In genomic region chr6:167949121-167949684, GRCh38 we compare ENCODE assay signal across 28 cellular contexts. TPM values are rescaled to one million over a fixed set of nuclear protein-coding genes. Genes with fewer than 3 reads are reported as not detected.
DNase-seq lines count a peak whose midpoint lies in the region; ATAC-seq, FAIRE-seq and TF ChIP-seq lines count a peak whose summit lies in the region.
"Had no signal": no experiment of that assay in that cellular context is flagged by ENCODE, and none has a peak within 500 bp of the region (broad histone marks: within the 10 kb centered on the region; RNA-seq: fewer than 3 reads in every experiment).

No MANE protein-coding gene starts in this region.

- H3K79me2 ChIP-seq in SK-N-SH (ENCODE audit: insufficient read depth) (no peaks in the 10 kb centered on the region), astrocyte (ENCODE audit: insufficient read depth, low read length) (no peaks in the 10 kb centered on the region), smooth muscle cell (ENCODE audit: low read depth) (peaks cover 17% of the 10 kb centered on the region)

- H3K4me3 ChIP-seq in SK-N-SH (ENCODE audit: low read depth in 2 of 2, low read length in 1 of 2), result no peak overlapping the region
- no peak overlapping the region for H3K4me3 ChIP-seq in astrocyte (ENCODE audit: insufficient read depth, low read depth, low read length)
- no peak overlapping the region for H3K4me3 ChIP-seq in smooth muscle cell
- H3K4me3 ChIP-seq: BLaER1 treated with 17β-estradiol and CSF1 and Interleukin-3, amounts not matched to agents 10 nM and 100 nM; Peyer's patch; SJCRH30 had no signal

- H3K4me1 Mint-ChIP-seq in astrocyte (ENCODE audit: low read depth, unreplicated experiment), result peaks cover 30% of the 10 kb centered on the region
- peaks cover 9% of the 10 kb centered on the region for H3K4me1 Mint-ChIP-seq in mesothelial cell of epicardium
- H3K4me1 Mint-ChIP-seq in activated T-helper 17 cell treated with anti-CD3 and anti-CD28 coated beads, Interleukin-2, amount 50 U/mL, for 72 hours, result peaks cover under 1% of the 10 kb centered on the region
- H3K4me1 Mint-ChIP-seq: CD4-positive, alpha-beta memory T cell had no signal

- WGBS in SK-N-SH (ENCODE audit: low lambda C conversion rate), result 78% methylated on average over 7 of the region's 7 CpGs
- WGBS in smooth muscle cell (ENCODE audit: low lambda C conversion rate), result 40% methylated on average over 7 of the region's 7 CpGs

- TF ChIP-seq RAD21 in SK-N-SH (IDR thresholded peaks at IDR 0.05; ENCODE audit: low read length), result no peak

- CTCF ChIA-PET in SK-N-SH (lab: Yijun Ruan, JAX), result interaction anchor here (0.9 to 1.3 kb wide), 3 partner anchors 11 to 598 kb away, joined by 3 to 4 read pairs (median 3); no protein-coding TSS in a partner anchor

- H3K4me3 Mint-ChIP-seq in astrocyte (ENCODE audit: unreplicated experiment) (no peak overlapping the region), mesothelial cell of epicardium (no peak overlapping the region)
- no peak overlapping the region for H3K4me3 Mint-ChIP-seq in activated T-helper 17 cell treated with anti-CD3 and anti-CD28 coated beads, Interleukin-2, amount 50 U/mL, for 72 hours
- H3K4me3 Mint-ChIP-seq: CD4-positive, alpha-beta memory T cell had no signal

- H2AFZ ChIP-seq in SK-N-SH (ENCODE audit: low read depth) (no peak overlapping the region), astrocyte (ENCODE audit: low read depth, low read length) (no peak overlapping the region), smooth muscle cell (ENCODE audit: low read depth) (no peak overlapping the region)

- no peak overlapping the region for H3K9ac ChIP-seq in SK-N-SH
- H3K9ac ChIP-seq in astrocyte (ENCODE audit: low read length), result no peak overlapping the region
- H3K9ac ChIP-seq in smooth muscle cell (ENCODE audit: low read depth), result no peak overlapping the region
- H3K9ac ChIP-seq: BLaER1 treated with 17β-estradiol and CSF1 and Interleukin-3, amounts not matched to agents 10 nM and 100 nM had no signal

- peak overlapping the region in 1 of 2 experiments; percentile 28; a peak in 1 of 4 replicates for H3K27ac ChIP-seq in SK-N-SH (ENCODE audit: low read depth in 2 of 2, low read length in 1 of 2)
- H3K27ac ChIP-seq in astrocyte (ENCODE audit: low read depth, low read length), result no peak overlapping the region
- peak overlapping the region; percentile 71 for H3K27ac ChIP-seq in smooth muscle cell (ENCODE audit: low read depth)
- H3K27ac ChIP-seq: 22Rv1, Peyer's patch, SJCRH30 had no signal

- H3K9me3 Mint-ChIP-seq in astrocyte (ENCODE audit: unreplicated experiment), result no peaks in the 10 kb centered on the region
- no peaks in the 10 kb centered on the region for H3K9me3 Mint-ChIP-seq in mesothelial cell of epicardium
- no peaks in the 10 kb centered on the region for H3K9me3 Mint-ChIP-seq in activated T-helper 17 cell treated with anti-CD3 and anti-CD28 coated beads, Interleukin-2, amount 50 U/mL, for 72 hours
- H3K9me3 Mint-ChIP-seq: CD4-positive, alpha-beta memory T cell had no signal

- H3K4me1 ChIP-seq in SK-N-SH (ENCODE audit: control insufficient read depth in 1 of 2, insufficient read depth in 2 of 2, low read depth in 1 of 2, low read length in 1 of 2) (peaks cover 0 to 8% of the 10 kb centered on the region in 2 experiments; a peak in 2 of 4 replicates), astrocyte (ENCODE audit: insufficient read depth, low read length) (peaks cover 2% of the 10 kb centered on the region), smooth muscle cell (ENCODE audit: low read depth) (peaks cover 4% of the 10 kb centered on the region)
- H3K4me1 ChIP-seq: Peyer's patch, SJCRH30 had no signal

- H3K9me2 ChIP-seq in SK-N-SH, result no peaks in the 10 kb centered on the region

- H3K27me3 ChIP-seq in SK-N-SH (ENCODE audit: insufficient read depth) (no peaks in the 10 kb centered on the region), astrocyte (ENCODE audit: insufficient read depth, low read length) (no peaks in the 10 kb centered on the region), smooth muscle cell (ENCODE audit: low read depth) (no peaks in the 10 kb centered on the region)
- H3K27me3 ChIP-seq: BLaER1 treated with 17β-estradiol and CSF1 and Interleukin-3, amounts not matched to agents 10 nM and 100 nM; Peyer's patch; SJCRH30 had no signal

- H3K27ac Mint-ChIP-seq in astrocyte (ENCODE audit: unreplicated experiment) (peak overlapping the region; percentile 83), mesothelial cell of epicardium (peak overlapping the region; percentile 22)
- H3K27ac Mint-ChIP-seq in activated T-helper 17 cell treated with anti-CD3 and anti-CD28 coated beads, Interleukin-2, amount 50 U/mL, for 72 hours, result no peak overlapping the region
- H3K27ac Mint-ChIP-seq: CD4-positive, alpha-beta memory T cell had no signal

- H3K4me2 ChIP-seq in SK-N-SH (no peak overlapping the region), astrocyte (ENCODE audit: low read length) (no peak overlapping the region), smooth muscle cell (peak overlapping the region; percentile 23)
- H3K4me2 ChIP-seq: BLaER1 treated with 17β-estradiol and CSF1 and Interleukin-3, amounts not matched to agents 10 nM and 100 nM had no signal

- peaks cover 4% of the 10 kb centered on the region for H3F3A ChIP-seq in SK-N-SH (replicated peaks; ENCODE audit: insufficient read depth)
- peaks cover 11% of the 10 kb centered on the region for H3F3A ChIP-seq in smooth muscle cell (ENCODE audit: low read depth)

- TF ChIP-seq CTCF in SK-N-SH (IDR thresholded peaks at IDR 0.05), result no peak
- TF ChIP-seq CTCF in astrocyte (IDR thresholded peaks at IDR 0.05; ENCODE audit: insufficient read depth, low read depth, low read length), result no peak
- no peak for TF ChIP-seq CTCF in mesothelial cell of epicardium (IDR thresholded peaks at IDR 0.05; ENCODE audit: unreplicated experiment)
- TF ChIP-seq CTCF in smooth muscle cell (IDR thresholded peaks at IDR 0.05; ENCODE audit: borderline replicate concordance, insufficient read depth, poor library complexity, severe bottlenecking), result no peak

- H3K27me3 Mint-ChIP-seq in astrocyte (ENCODE audit: low read depth, unreplicated experiment) (no peaks in the 10 kb centered on the region), mesothelial cell of epicardium (ENCODE audit: low read depth) (no peaks in the 10 kb centered on the region)
- no peaks in the 10 kb centered on the region for H3K27me3 Mint-ChIP-seq in activated T-helper 17 cell treated with anti-CD3 and anti-CD28 coated beads, Interleukin-2, amount 50 U/mL, for 72 hours
- H3K27me3 Mint-ChIP-seq: CD4-positive, alpha-beta memory T cell had no signal

- H3K9me3 ChIP-seq in SK-N-SH, result no peaks in the 10 kb centered on the region
- H3K9me3 ChIP-seq in astrocyte (ENCODE audit: insufficient read depth, low read depth, low read length), result no peaks in the 10 kb centered on the region
- no peaks in the 10 kb centered on the region for H3K9me3 ChIP-seq in smooth muscle cell (replicated peaks; ENCODE audit: low read depth)
- H3K9me3 ChIP-seq: BLaER1 treated with 17β-estradiol and CSF1 and Interleukin-3, amounts not matched to agents 10 nM and 100 nM; Peyer's patch; SJCRH30 had no signal

- TF ChIP-seq EP300 in SK-N-SH (IDR thresholded peaks at IDR 0.05; ENCODE audit: borderline replicate concordance in 1 of 2, low read depth in 1 of 2, low read length in 1 of 2), result no peak

- DNase-seq in SK-N-SH (peak; percentile 32), astrocyte (ENCODE audit: low read depth) (peak; percentile 25), mesothelial cell of epicardium (ENCODE audit: low spot score in 2 of 2, unreplicated experiment in 2 of 2) (no peak), smooth muscle cell (lab: John Stamatoyannopoulos, UW; ENCODE audit: unreplicated experiment) (no peak), NOMO-1 treated with DMSO at 0.1 percent for 48 hours (lab: John Stamatoyannopoulos, UW; ENCODE audit: unreplicated experiment) (no peak)
- DNase-seq: ACHN; CD4-positive, alpha-beta memory T cell; DMS153; Karpas-422; MV-4-11; NCI-H1105 treated with DMSO at 0.1 percent for 48 hours; NCI-H1694; NCI-H2081; NCI-H2171; NCI-H524 treated with DMSO at 0.1 percent for 48 hours; NCI-H82; Peyer's patch; SJCRH30 had no signal

- no peak for FAIRE-seq in astrocyte (lab: Jason Lieb, UNC)
- FAIRE-seq: G401.6, H1 had no signal

- H3K36me3 Mint-ChIP-seq in astrocyte (ENCODE audit: low read depth, unreplicated experiment) (peaks cover 18% of the 10 kb centered on the region), mesothelial cell of epicardium (peaks cover 48% of the 10 kb centered on the region)
- H3K36me3 Mint-ChIP-seq in activated T-helper 17 cell treated with anti-CD3 and anti-CD28 coated beads, Interleukin-2, amount 50 U/mL, for 72 hours (ENCODE audit: low read depth), result peaks cover 96% of the 10 kb centered on the region

- POLR2A ChIA-PET in SK-N-SH (lab: Yijun Ruan, JAX), result no interaction called here

- H4K20me1 ChIP-seq in SK-N-SH (ENCODE audit: insufficient read depth), result no peaks in the 10 kb centered on the region
- no peaks in the 10 kb centered on the region for H4K20me1 ChIP-seq in astrocyte (ENCODE audit: insufficient read depth, low read length)
- H4K20me1 ChIP-seq in smooth muscle cell (ENCODE audit: low read depth), result no peaks in the 10 kb centered on the region
- H4K20me1 ChIP-seq: BLaER1 treated with 17β-estradiol and CSF1 and Interleukin-3, amounts not matched to agents 10 nM and 100 nM had no signal

- ATAC-seq in SK-N-SH treated with all-trans-retinoic acid at 6 μM for 48 hours (no peak), HG02970 (IDR thresholded peaks at IDR 0.05; ENCODE audit: low FRiP score, unreplicated experiment) (no peak)
- ATAC-seq in activated T-helper 17 cell treated with anti-CD3 and anti-CD28 coated beads, Interleukin-2, amount 50 U/mL, for 72 hours (replicated peaks), result no peak
- ATAC-seq: HCT116 had no signal

- H3K36me3 ChIP-seq in SK-N-SH (replicated peaks in 1 of 2; ENCODE audit: control insufficient read depth in 1 of 2, insufficient read depth in 2 of 2, low read length in 1 of 2) (peaks cover 27 to 73% of the 10 kb centered on the region in 2 experiments), astrocyte (ENCODE audit: insufficient read depth, low read length) (peaks cover 22% of the 10 kb centered on the region), smooth muscle cell (ENCODE audit: low read depth) (peaks cover 21% of the 10 kb centered on the region)

TF ChIP-seq in SK-N-SH, 30 proteins besides CTCF, POLR2A, EP300 and RAD21 (continues in another document):
- peak; percentile 38; the same call in 1 of the 2 replicates for TF ChIP-seq GATA2 (CRISPR knock-in tag; IDR thresholded peaks at IDR 0.05)

TF ChIP-seq in SK-N-SH treated with all-trans-retinoic acid at 6 μM for 48 hours, 23 proteins besides CTCF, POLR2A, EP300 and RAD21 (continues in another document):
- TF ChIP-seq SNAI2 (CRISPR knock-in tag; IDR thresholded peaks at IDR 0.05) (no peak), ESRRG (CRISPR knock-in tag; IDR thresholded peaks at IDR 0.05) (no peak), RARB (CRISPR knock-in tag; IDR thresholded peaks at IDR 0.05) (no peak)

RNA-seq across cellular contexts. Expression of gene KIF25, which starts 48.3 kb away (rescaled TPM):
- polyA plus RNA-seq in SK-N-SH (2012; rRNA removed), result not detected in 2 replicates
- polyA plus RNA-seq in SK-N-SH (2012; cell fraction: cytosol; rRNA removed), result not detected in 2 replicates
- 0.29 TPM in 1 of 2 replicates, not detected in the other for polyA plus RNA-seq in SK-N-SH (2012; cell fraction: nucleus; rRNA removed)
- not detected in 2 replicates for total RNA-seq in astrocyte
- total RNA-seq in mesothelial cell of epicardium, result 0.47 to 1.6 TPM (median 0.95 TPM) in 3 replicates
- total RNA-seq in smooth muscle cell, result 0.22 and 1.2 TPM in 2 replicates
- 1.5 TPM in 1 of 2 replicates, not detected in the other for polyA plus RNA-seq in smooth muscle cell
- 1 to 10 TPM in 1 of 2 donors, not detected in 1; 1.8 TPM for total RNA-seq in activated T-helper 17 cell treated with anti-CD3 and anti-CD28 coated beads, Interleukin-2, amount 50 U/mL, for 72 hours
- total RNA-seq: CD4-positive, alpha-beta memory T cell; M059J; OCI-LY7; Peyer's patch had no signal
- polyA plus RNA-seq: CD4-positive, alpha-beta memory T cell had no signal

Comparison
In these comparisons a context has a peak if more than half of its experiments do, and no peak if none do; other contexts are left out.
1. DNase-seq: peak in SK-N-SH (single experiment) and astrocyte (single experiment); none in mesothelial cell of epicardium (0 of 2), smooth muscle cell (single experiment) and NOMO-1 treated with DMSO at 0.1 percent for 48 hours (single experiment).